Comparison of ENCODE assay signal across 10 cellular contexts in genomic region chr2:109947959-109948520, GRCh38. TPM values are rescaled to one million over a fixed set of nuclear protein-coding genes. Genes with fewer than 3 reads are reported as not detected.
DNase-seq lines count a peak whose midpoint lies in the region; ATAC-seq and TF ChIP-seq lines count a peak whose summit lies in the region.
"Not testable (repeated sequence)": the region's sequence is repeated elsewhere in the genome, so short reads cannot be mapped to it uniquely, and the experiment has no call there.
"Had no signal": no experiment of that assay in that cellular context is flagged by ENCODE, and none has a peak within 500 bp of the region (broad histone marks: within the 10 kb centered on the region; RNA-seq: fewer than 3 reads in every experiment).

No MANE protein-coding gene starts in this region.

- POLR2A ChIA-PET in WTC11 (lab: Charles Lee); activated naive CD8-positive, alpha-beta T cell treated with anti-CD3 and anti-CD28 coated beads, Interleukin-2, amount 10 ng/mL, durations not matched to agents 7 days and 5 days (lab: Charles Lee): not testable (repeated sequence)

- not testable (repeated sequence) for H3K4me3 ChIP-seq in GM23338, heart right ventricle

- not testable (repeated sequence) for H3K79me2 ChIP-seq in GM23338 (replicated peaks; ENCODE audit: insufficient read depth)

- H3K9me2 ChIP-seq in GM23338 (ENCODE audit: insufficient read depth), result not testable (repeated sequence)

- H3K27ac Mint-ChIP-seq in GM23338; WTC11; activated naive CD8-positive, alpha-beta T cell treated with anti-CD3 and anti-CD28 coated beads, Interleukin-2, amount 10 ng/mL, durations not matched to agents 7 days and 5 days; stimulated activated naive CD8-positive, alpha-beta T cell treated with anti-CD3 and anti-CD28 coated beads, Interleukin-15, amount 100 ng/mL, for 72 hours: not testable (repeated sequence)

- WGBS in heart right ventricle, 2 donors, result no CpG with 5 or more reads among the region's 31 CpGs

- not testable (repeated sequence) for H3K9me3 ChIP-seq in heart right ventricle

- not testable (repeated sequence) for H3K27me3 ChIP-seq in GM23338 (ENCODE audit: insufficient read depth); heart right ventricle

- CTCF ChIA-PET in WTC11 (lab: Charles Lee), result not testable (repeated sequence)

- H3K4me2 ChIP-seq in GM23338, result not testable (repeated sequence)

- DNase-seq in GM23338 (ENCODE audit: low spot score); WTC11 (ENCODE audit: low spot score); activated T-cell treated with anti-CD3 and anti-CD28 coated beads, Interleukin-2, amount 50 U/mL, for 4 hours; activated naive CD8-positive, alpha-beta T cell treated with anti-CD3 and anti-CD28 coated beads, Interleukin-2, amount 10 ng/mL, durations not matched to agents 7 days and 5 days; heart right ventricle; left lobe of liver (ENCODE audit: low spot score); omental fat pad (ENCODE audit: low spot score); stimulated activated naive CD8-positive, alpha-beta T cell treated with anti-CD3 and anti-CD28 coated beads, Interleukin-15, amount 100 ng/mL, for 72 hours: not testable (repeated sequence)

- not testable (repeated sequence) for H2AFZ ChIP-seq in GM23338

- TF ChIP-seq CTCF in GM23338 (conservative IDR thresholded peaks at IDR 0.05; ENCODE audit: low read depth in 2 of 2); WTC11 (IDR thresholded peaks at IDR 0.05); heart right ventricle (IDR thresholded peaks at IDR 0.05); omental fat pad (IDR thresholded peaks at IDR 0.05): not testable (repeated sequence)

- H3F3A ChIP-seq in GM23338 (replicated peaks; ENCODE audit: low read depth), result not testable (repeated sequence)

- H3K9me3 Mint-ChIP-seq in GM23338; WTC11; activated T-cell treated with anti-CD3 and anti-CD28 coated beads, Interleukin-2, amount 50 U/mL, for 4 hours; activated naive CD8-positive, alpha-beta T cell treated with anti-CD3 and anti-CD28 coated beads, Interleukin-2, amount 10 ng/mL, durations not matched to agents 7 days and 5 days; stimulated activated naive CD8-positive, alpha-beta T cell treated with anti-CD3 and anti-CD28 coated beads, Interleukin-15, amount 100 ng/mL, for 72 hours: not testable (repeated sequence)

- H3K27ac ChIP-seq in GM23338 (ENCODE audit: low read depth); heart right ventricle: not testable (repeated sequence)

- H3K36me3 ChIP-seq in GM23338 (ENCODE audit: insufficient read depth); heart right ventricle: not testable (repeated sequence)

- intact Hi-C loops in heart right ventricle (cut with DNase I), result not testable (repeated sequence)

- not testable (repeated sequence) for H4K20me1 ChIP-seq in GM23338 (replicated peaks; ENCODE audit: insufficient read depth)

- H3K27me3 Mint-ChIP-seq in GM23338 (ENCODE audit: insufficient read depth, low read depth, poor library complexity); WTC11 (ENCODE audit: low read depth); activated T-cell treated with anti-CD3 and anti-CD28 coated beads, Interleukin-2, amount 50 U/mL, for 4 hours (ENCODE audit: low read depth); activated naive CD8-positive, alpha-beta T cell treated with anti-CD3 and anti-CD28 coated beads, Interleukin-2, amount 10 ng/mL, durations not matched to agents 7 days and 5 days; stimulated activated naive CD8-positive, alpha-beta T cell treated with anti-CD3 and anti-CD28 coated beads, Interleukin-15, amount 100 ng/mL, for 72 hours: not testable (repeated sequence)

- not testable (repeated sequence) for H3K4me1 Mint-ChIP-seq in GM23338; WTC11; activated T-cell treated with anti-CD3 and anti-CD28 coated beads, Interleukin-2, amount 50 U/mL, for 4 hours (ENCODE audit: low read depth); activated naive CD8-positive, alpha-beta T cell treated with anti-CD3 and anti-CD28 coated beads, Interleukin-2, amount 10 ng/mL, durations not matched to agents 7 days and 5 days; stimulated activated naive CD8-positive, alpha-beta T cell treated with anti-CD3 and anti-CD28 coated beads, Interleukin-15, amount 100 ng/mL, for 72 hours

- H3K36me3 Mint-ChIP-seq in GM23338 (ENCODE audit: low read depth); WTC11; activated T-cell treated with anti-CD3 and anti-CD28 coated beads, Interleukin-2, amount 50 U/mL, for 4 hours (ENCODE audit: insufficient read depth); activated naive CD8-positive, alpha-beta T cell treated with anti-CD3 and anti-CD28 coated beads, Interleukin-2, amount 10 ng/mL, durations not matched to agents 7 days and 5 days: not testable (repeated sequence)

- H3K4me3 Mint-ChIP-seq in GM23338; WTC11; activated T-cell treated with anti-CD3 and anti-CD28 coated beads, Interleukin-2, amount 50 U/mL, for 4 hours; activated naive CD8-positive, alpha-beta T cell treated with anti-CD3 and anti-CD28 coated beads, Interleukin-2, amount 10 ng/mL, durations not matched to agents 7 days and 5 days; stimulated activated naive CD8-positive, alpha-beta T cell treated with anti-CD3 and anti-CD28 coated beads, Interleukin-15, amount 100 ng/mL, for 72 hours: not testable (repeated sequence)

- ATAC-seq in GM23338, result peak; percentile 81
- peak; percentile 76 for ATAC-seq in WTC11
- peak; percentile 23 to 70 for ATAC-seq in activated T-cell treated with anti-CD3 and anti-CD28 coated beads, Interleukin-2, amount 50 U/mL, for 4 hours
- peak; percentile 22 for ATAC-seq in activated naive CD8-positive, alpha-beta T cell treated with anti-CD3 and anti-CD28 coated beads, Interleukin-2, amount 10 ng/mL, durations not matched to agents 7 days and 5 days (ENCODE audit: low read depth)
- ATAC-seq in heart right ventricle, result peak in 6 of 8 donors; percentile 14 to 55 (median 22)
- ATAC-seq in left lobe of liver, result peak; percentile 14
- peak; percentile 32 for ATAC-seq in omental fat pad (ENCODE audit: low FRiP score)
- ATAC-seq in stimulated activated naive CD8-positive, alpha-beta T cell treated with anti-CD3 and anti-CD28 coated beads, Interleukin-15, amount 100 ng/mL, for 72 hours, result peak; percentile 65

- not testable (repeated sequence) for H3K4me1 ChIP-seq in GM23338 (ENCODE audit: insufficient read depth); heart right ventricle

RNA-seq across cellular contexts. Expression of gene LIMS3, which starts 49.6 kb away (rescaled TPM):
- total RNA-seq in GM23338 (2014; rRNA removed; shearing (Covaris generic)), result 0.31 and 1.0 TPM in 2 replicates
- 0.87 and 1.8 TPM in 2 replicates for polyA plus RNA-seq in GM23338 (2016; fragmentation: Nextera tagmentation; extraction: Ambion mirVana)
- 1.1 to 4.6 TPM (median 2.5 TPM) in 3 replicates for total RNA-seq in WTC11 (2021)
- total RNA-seq in activated T-cell treated with anti-CD3 and anti-CD28 coated beads, Interleukin-2, amount 50 U/mL, for 4 hours, result 1 to 10 TPM in 1 of 3 donors, under 1 TPM in 2; 0.16 to 1.2 (median 0.57) TPM
- under 1 TPM; 0.88 to 0.91 TPM for total RNA-seq in activated naive CD8-positive, alpha-beta T cell treated with anti-CD3 and anti-CD28 coated beads, Interleukin-2, amount 10 ng/mL, durations not matched to agents 7 days and 5 days
- total RNA-seq in heart right ventricle, result 1 to 10 TPM; 2.5 to 7.0 (median 4.5) TPM
- 1 to 10 TPM; 1.0 to 3.6 TPM for polyA plus RNA-seq in heart right ventricle
- total RNA-seq in left lobe of liver, result not detected
- total RNA-seq in omental fat pad, result 1 to 10 TPM in 3 of 4 donors, not detected in 1; 1.2 to 2.4 (median 2.2) TPM
- total RNA-seq: H4 had no signal
- polyA plus RNA-seq: A549 had no signal

Comparison
In these comparisons a context has a peak if more than half of its experiments do, and no peak if none do; other contexts are left out.
1. ATAC-seq: peak in every context shown above with its lines; median percentile 81 in GM23338; 76 in WTC11; 65 in stimulated activated naive CD8-positive, alpha-beta T cell treated with anti-CD3 and anti-CD28 coated beads, Interleukin-15, amount 100 ng/mL, for 72 hours; 46 in activated T-cell treated with anti-CD3 and anti-CD28 coated beads, Interleukin-2, amount 50 U/mL, for 4 hours; 32 in omental fat pad; 22 in activated naive CD8-positive, alpha-beta T cell treated with anti-CD3 and anti-CD28 coated beads, Interleukin-2, amount 10 ng/mL, durations not matched to agents 7 days and 5 days; 22 in heart right ventricle; 14 in left lobe of liver.